Comparison of ENCODE assay signal across 1 cellular context in the genomic region with DNA sequence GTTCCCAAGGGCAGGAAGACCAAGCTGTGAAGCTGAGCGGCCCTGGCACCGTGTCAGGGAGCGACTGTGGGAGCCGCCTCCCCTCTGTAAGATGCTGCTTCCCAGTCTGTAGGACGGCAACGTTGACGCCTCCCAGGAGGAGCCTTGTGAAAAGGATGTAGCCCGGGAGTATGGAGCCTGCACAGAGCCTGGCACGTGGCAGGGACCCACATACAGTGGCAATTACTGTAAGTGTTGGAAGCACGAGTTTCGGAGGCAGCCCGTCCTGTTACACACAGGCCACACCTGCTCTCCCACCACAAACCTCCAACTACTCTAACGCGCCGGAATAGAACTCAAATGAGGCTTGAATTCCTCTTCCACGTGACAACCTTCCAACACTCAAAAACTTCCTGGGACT.
TF ChIP-seq lines count a peak whose summit lies in the region.

No MANE protein-coding gene starts in this region.

TF ChIP-seq in SK-N-SH treated with all-trans-retinoic acid at 6 μM for 48 hours, 23 proteins besides CTCF, POLR2A, EP300 and RAD21:
- TF ChIP-seq ZC3H10 (CRISPR knock-in tag; IDR thresholded peaks at IDR 0.05) = no peak
- TF ChIP-seq GLIS3 (CRISPR knock-in tag; IDR thresholded peaks at IDR 0.05) = no peak
- TF ChIP-seq, protein P1, sequence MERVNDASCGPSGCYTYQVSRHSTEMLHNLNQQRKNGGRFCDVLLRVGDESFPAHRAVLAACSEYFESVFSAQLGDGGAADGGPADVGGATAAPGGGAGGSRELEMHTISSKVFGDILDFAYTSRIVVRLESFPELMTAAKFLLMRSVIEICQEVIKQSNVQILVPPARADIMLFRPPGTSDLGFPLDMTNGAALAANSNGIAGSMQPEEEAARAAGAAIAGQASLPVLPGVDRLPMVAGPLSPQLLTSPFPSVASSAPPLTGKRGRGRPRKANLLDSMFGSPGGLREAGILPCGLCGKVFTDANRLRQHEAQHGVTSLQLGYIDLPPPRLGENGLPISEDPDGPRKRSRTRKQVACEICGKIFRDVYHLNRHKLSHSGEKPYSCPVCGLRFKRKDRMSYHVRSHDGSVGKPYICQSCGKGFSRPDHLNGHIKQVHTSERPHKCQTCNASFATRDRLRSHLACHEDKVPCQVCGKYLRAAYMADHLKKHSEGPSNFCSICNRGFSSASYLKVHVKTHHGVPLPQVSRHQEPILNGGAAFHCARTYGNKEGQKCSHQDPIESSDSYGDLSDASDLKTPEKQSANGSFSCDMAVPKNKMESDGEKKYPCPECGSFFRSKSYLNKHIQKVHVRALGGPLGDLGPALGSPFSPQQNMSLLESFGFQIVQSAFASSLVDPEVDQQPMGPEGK (CRISPR knock-in tag; IDR thresholded peaks at IDR 0.05; ENCODE audit: borderline replicate concordance) = no peak
- no peak for TF ChIP-seq TCF4 (CRISPR knock-in tag; IDR thresholded peaks at IDR 0.05; ENCODE audit: borderline replicate concordance)
- no peak for TF ChIP-seq TOX (CRISPR knock-in tag; IDR thresholded peaks at IDR 0.05; ENCODE audit: borderline replicate concordance)
- no peak for TF ChIP-seq ZNF565 (CRISPR knock-in tag; conservative IDR thresholded peaks at IDR 0.05; ENCODE audit: low read depth)
- TF ChIP-seq, protein P2, sequence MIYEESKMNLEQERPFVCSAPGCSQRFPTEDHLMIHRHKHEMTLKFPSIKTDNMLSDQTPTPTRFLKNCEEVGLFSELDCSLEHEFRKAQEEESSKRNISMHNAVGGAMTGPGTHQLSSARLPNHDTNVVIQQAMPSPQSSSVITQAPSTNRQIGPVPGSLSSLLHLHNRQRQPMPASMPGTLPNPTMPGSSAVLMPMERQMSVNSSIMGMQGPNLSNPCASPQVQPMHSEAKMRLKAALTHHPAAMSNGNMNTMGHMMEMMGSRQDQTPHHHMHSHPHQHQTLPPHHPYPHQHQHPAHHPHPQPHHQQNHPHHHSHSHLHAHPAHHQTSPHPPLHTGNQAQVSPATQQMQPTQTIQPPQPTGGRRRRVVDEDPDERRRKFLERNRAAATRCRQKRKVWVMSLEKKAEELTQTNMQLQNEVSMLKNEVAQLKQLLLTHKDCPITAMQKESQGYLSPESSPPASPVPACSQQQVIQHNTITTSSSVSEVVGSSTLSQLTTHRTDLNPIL (CRISPR knock-in tag; IDR thresholded peaks at IDR 0.05; ENCODE audit: low read depth) = no peak
- no peak for TF ChIP-seq ZNF8 (CRISPR knock-in tag; IDR thresholded peaks at IDR 0.05)
- TF ChIP-seq CSDC2 (CRISPR knock-in tag; IDR thresholded peaks at IDR 0.05) = no peak
